ENCODE assay signal across 17 cellular contexts in genomic region chr16:54935411-54936085, GRCh38. TPM values are rescaled to one million over a fixed set of nuclear protein-coding genes. Genes with fewer than 3 reads are reported as not detected.
DNase-seq lines count a peak whose midpoint lies in the region; ATAC-seq, FAIRE-seq and TF ChIP-seq lines count a peak whose summit lies in the region.
"Had no signal": no experiment of that assay in that cellular context is flagged by ENCODE, and none has a peak within 500 bp of the region (broad histone marks: within the 10 kb centered on the region; RNA-seq: fewer than 3 reads in every experiment).

No MANE protein-coding gene starts in this region.

- H3K9me3 Mint-ChIP-seq in type B pancreatic cell: no peaks in the 10 kb centered on the region
- H3K9me3 Mint-ChIP-seq: activated T-helper 1 cell treated with anti-CD3 and anti-CD28 coated beads, Interleukin-12 subunit alpha, Interleukin-12 subunit beta, Interleukin-2, Interleukin-4 antibody, amounts not matched to agents 30 ng/mL and 10 ng/mL and 1 ng/mL, durations not matched to agents 14 hours and 24 hours and 36 hours had no signal

- H3K36me3 Mint-ChIP-seq in type B pancreatic cell: peaks cover 36% of the 10 kb centered on the region

- ATAC-seq in Right ventricle myocardium inferior: no peak
- ATAC-seq in Right ventricle myocardium superior (ENCODE audit: poor library complexity): no peak
- no peak for ATAC-seq in GM18502 (IDR thresholded peaks at IDR 0.05; ENCODE audit: poor library complexity, unreplicated experiment)
- ATAC-seq: activated CD4-positive, CD25-positive, alpha-beta regulatory T cell treated with anti-CD3 and anti-CD28 coated beads, Interleukin-2, amount 50 U/mL, for 24 hours had no signal

- TF ChIP-seq CTCF in bronchial epithelial cell (IDR thresholded peaks at IDR 0.05; ENCODE audit: insufficient read depth, low read length, severe bottlenecking) (no peak), type B pancreatic cell (conservative IDR thresholded peaks at IDR 0.05) (no peak), WERI-Rb-1 (IDR thresholded peaks at IDR 0.05; ENCODE audit: low read depth, low read length) (no peak)

- peak; percentile 40 for DNase-seq in Right ventricle myocardium inferior (ENCODE audit: missing footprints)
- DNase-seq in Right ventricle myocardium superior: no peak
- no peak for DNase-seq in bronchial epithelial cell (ENCODE audit: low read depth)
- DNase-seq in kidney tubule cell (ENCODE audit: low spot score): peak; percentile 4
- no peak for DNase-seq in type B pancreatic cell (ENCODE audit: extremely low spot score, unreplicated experiment)
- DNase-seq in WERI-Rb-1: no peak
- DNase-seq in effector CD8-positive, alpha-beta T cell (lab: John Stamatoyannopoulos, UW): no peak
- DNase-seq: ACHN, cerebellar nuclear complex, HCEC 1CT, NCI-H187 treated with DMSO at 0.1 percent for 48 hours had no signal

- peaks cover 7% of the 10 kb centered on the region for H3K9me3 ChIP-seq in WERI-Rb-1 (ENCODE audit: severe bottlenecking)
- H3K9me3 ChIP-seq: SK-N-SH had no signal

- intact Hi-C loops in Right ventricle myocardium inferior (cut with DNase I): loop anchor here (2.0 to 10.0 kb wide), 6 partner anchors 118 to 1231 kb away; partner anchors contain the start of genes FTO, IRX6 and RPGRIP1L
- intact Hi-C loops in Right ventricle myocardium superior (cut with DNase I): loop anchor here (10.0 kb wide), 3 partner anchors 431 to 741 kb away; no protein-coding TSS in a partner anchor

- H3K36me3 ChIP-seq in bronchial epithelial cell (ENCODE audit: control insufficient read depth, insufficient read depth, low read length) (peaks cover 3% of the 10 kb centered on the region), WERI-Rb-1 (no peaks in the 10 kb centered on the region)

- peaks cover 76% of the 10 kb centered on the region for H3K27me3 Mint-ChIP-seq in type B pancreatic cell

- peak overlapping the region; percentile 89 for H3K27ac Mint-ChIP-seq in type B pancreatic cell

- H3K4me3 ChIP-seq in bronchial epithelial cell (ENCODE audit: low read depth, low read length): peak overlapping the region; percentile 42
- no peak overlapping the region for H3K4me3 ChIP-seq in WERI-Rb-1 (ENCODE audit: low read depth, low read length)

- peak overlapping the region; percentile 92 for H3K4me3 Mint-ChIP-seq in type B pancreatic cell
- H3K4me3 Mint-ChIP-seq: activated T-helper 1 cell treated with anti-CD3 and anti-CD28 coated beads, Interleukin-12 subunit alpha, Interleukin-12 subunit beta, Interleukin-2, Interleukin-4 antibody, amounts not matched to agents 30 ng/mL and 10 ng/mL and 1 ng/mL, durations not matched to agents 14 hours and 24 hours and 36 hours had no signal

- H3K27ac ChIP-seq in WERI-Rb-1: no peak overlapping the region

- no peaks in the 10 kb centered on the region for H3K27me3 ChIP-seq in bronchial epithelial cell (ENCODE audit: control insufficient read depth, insufficient read depth, low read length)
- H3K27me3 ChIP-seq in WERI-Rb-1 (ENCODE audit: insufficient read depth, low read depth, severe bottlenecking): peaks cover 72% of the 10 kb centered on the region

- peaks cover 29% of the 10 kb centered on the region for H3K4me1 Mint-ChIP-seq in type B pancreatic cell (ENCODE audit: unreplicated experiment)

- no peak for FAIRE-seq in bronchial epithelial cell (lab: Jason Lieb, UNC)
- FAIRE-seq: frontal cortex had no signal

RNA-seq across cellular contexts. Expression of gene IRX5, which starts 4.9 kb away (rescaled TPM):
- 13.2 TPM for total RNA-seq in Right ventricle myocardium inferior
- total RNA-seq in Right ventricle myocardium superior: 11.6 TPM
- 6.1 and 6.3 TPM in 2 replicates for total RNA-seq in bronchial epithelial cell
- 21.5 and 29.1 TPM in 2 replicates for total RNA-seq in type B pancreatic cell (ENCODE audit: low replicate concordance)
- total RNA-seq: temporal lobe had no signal

Comparison
In these comparisons a context has a peak if more than half of its experiments do, and no peak if none do; other contexts are left out.
1. DNase-seq: peak in Right ventricle myocardium inferior (single experiment) and kidney tubule cell (single experiment); none in Right ventricle myocardium superior (single experiment), bronchial epithelial cell (single experiment), type B pancreatic cell (single experiment), WERI-Rb-1 (single experiment) and effector CD8-positive, alpha-beta T cell (single experiment).